1 cellular context compared by ENCODE assay signal in the genomic region with DNA sequence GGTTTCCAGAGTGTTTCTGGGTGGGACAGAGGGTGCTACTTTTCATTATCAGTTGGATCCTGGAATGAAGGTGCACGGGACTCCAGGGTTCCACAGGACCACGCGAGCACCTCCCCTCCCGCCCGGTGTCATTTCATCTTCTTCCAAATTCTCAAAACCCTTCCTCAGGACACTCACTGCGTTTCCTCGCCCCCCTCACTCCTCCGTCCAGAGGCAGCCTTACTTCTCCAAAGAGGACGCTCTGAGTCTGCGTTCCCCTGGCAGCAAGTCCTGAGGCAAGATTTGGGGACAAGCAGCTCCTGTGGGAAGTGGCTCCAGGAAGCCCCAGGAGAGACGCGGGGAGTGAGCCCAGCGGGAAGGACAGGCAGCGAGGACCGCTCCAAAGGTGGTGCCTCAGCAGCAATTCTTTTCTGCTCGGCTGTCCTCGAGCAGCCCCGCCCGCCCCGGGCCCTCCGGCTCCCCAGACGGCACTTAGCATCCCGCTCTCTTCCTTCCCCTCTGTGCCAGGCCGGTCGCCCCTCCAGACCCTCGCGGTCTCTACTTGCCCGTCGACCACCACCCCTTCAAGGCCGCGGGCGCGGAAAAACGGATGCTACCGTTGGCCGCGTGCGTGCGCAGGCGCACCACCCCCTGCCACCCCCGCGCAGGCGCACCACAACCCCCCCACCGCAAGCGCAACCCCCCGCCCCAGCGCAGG.
TF ChIP-seq lines count a peak whose summit lies in the region.

No MANE protein-coding gene starts in this region.

TF ChIP-seq in HEK293, 187 proteins besides CTCF, POLR2A, EP300 and RAD21 (continued from another document):
- TF ChIP-seq, protein P1, sequence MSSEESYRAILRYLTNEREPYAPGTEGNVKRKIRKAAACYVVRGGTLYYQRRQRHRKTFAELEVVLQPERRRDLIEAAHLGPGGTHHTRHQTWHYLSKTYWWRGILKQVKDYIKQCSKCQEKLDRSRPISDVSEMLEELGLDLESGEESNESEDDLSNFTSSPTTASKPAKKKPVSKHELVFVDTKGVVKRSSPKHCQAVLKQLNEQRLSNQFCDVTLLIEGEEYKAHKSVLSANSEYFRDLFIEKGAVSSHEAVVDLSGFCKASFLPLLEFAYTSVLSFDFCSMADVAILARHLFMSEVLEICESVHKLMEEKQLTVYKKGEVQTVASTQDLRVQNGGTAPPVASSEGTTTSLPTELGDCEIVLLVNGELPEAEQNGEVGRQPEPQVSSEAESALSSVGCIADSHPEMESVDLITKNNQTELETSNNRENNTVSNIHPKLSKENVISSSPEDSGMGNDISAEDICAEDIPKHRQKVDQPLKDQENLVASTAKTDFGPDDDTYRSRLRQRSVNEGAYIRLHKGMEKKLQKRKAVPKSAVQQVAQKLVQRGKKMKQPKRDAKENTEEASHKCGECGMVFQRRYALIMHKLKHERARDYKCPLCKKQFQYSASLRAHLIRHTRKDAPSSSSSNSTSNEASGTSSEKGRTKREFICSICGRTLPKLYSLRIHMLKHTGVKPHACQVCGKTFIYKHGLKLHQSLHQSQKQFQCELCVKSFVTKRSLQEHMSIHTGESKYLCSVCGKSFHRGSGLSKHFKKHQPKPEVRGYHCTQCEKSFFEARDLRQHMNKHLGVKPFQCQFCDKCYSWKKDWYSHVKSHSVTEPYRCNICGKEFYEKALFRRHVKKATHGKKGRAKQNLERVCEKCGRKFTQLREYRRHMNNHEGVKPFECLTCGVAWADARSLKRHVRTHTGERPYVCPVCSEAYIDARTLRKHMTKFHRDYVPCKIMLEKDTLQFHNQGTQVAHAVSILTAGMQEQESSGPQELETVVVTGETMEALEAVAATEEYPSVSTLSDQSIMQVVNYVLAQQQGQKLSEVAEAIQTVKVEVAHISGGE (tag by site-specific recombination; conservative IDR thresholded peaks at IDR 0.05; ENCODE audit: low read depth) = peak; percentile 30; the same call in 1 of the 2 replicates
- peak; percentile 63; the same call in 1 of the 2 replicates for TF ChIP-seq IKZF3 (tag by site-specific recombination; IDR thresholded peaks at IDR 0.05)
- 0 out of 2 replicates have a peak, but pooled peaks have one; percentile 7 for TF ChIP-seq WT1 (tag by site-specific recombination; IDR thresholded peaks at IDR 0.05)
- TF ChIP-seq ZNF335 (tag by site-specific recombination; conservative IDR thresholded peaks at IDR 0.05) = peak; percentile 81
- TF ChIP-seq, protein P2, sequence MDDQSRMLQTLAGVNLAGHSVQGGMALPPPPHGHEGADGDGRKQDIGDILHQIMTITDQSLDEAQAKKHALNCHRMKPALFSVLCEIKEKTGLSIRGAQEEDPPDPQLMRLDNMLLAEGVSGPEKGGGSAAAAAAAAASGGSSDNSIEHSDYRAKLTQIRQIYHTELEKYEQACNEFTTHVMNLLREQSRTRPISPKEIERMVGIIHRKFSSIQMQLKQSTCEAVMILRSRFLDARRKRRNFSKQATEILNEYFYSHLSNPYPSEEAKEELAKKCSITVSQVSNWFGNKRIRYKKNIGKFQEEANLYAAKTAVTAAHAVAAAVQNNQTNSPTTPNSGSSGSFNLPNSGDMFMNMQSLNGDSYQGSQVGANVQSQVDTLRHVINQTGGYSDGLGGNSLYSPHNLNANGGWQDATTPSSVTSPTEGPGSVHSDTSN (CRISPR knock-in tag; IDR thresholded peaks at IDR 0.05) = peak; percentile 71; the same call in 1 of the 2 replicates
- peak; percentile 45; the same call in 1 of the 2 replicates for TF ChIP-seq ZBTB48 (tag by site-specific recombination; IDR thresholded peaks at IDR 0.05)
- 0 out of 2 replicates have a peak, but pooled peaks have one; percentile 64 for TF ChIP-seq ZFP37 (tag by site-specific recombination; IDR thresholded peaks at IDR 0.05)
- TF ChIP-seq OSR2 (tag by site-specific recombination; IDR thresholded peaks at IDR 0.05) = peak; percentile 58
- TF ChIP-seq, protein P3, sequence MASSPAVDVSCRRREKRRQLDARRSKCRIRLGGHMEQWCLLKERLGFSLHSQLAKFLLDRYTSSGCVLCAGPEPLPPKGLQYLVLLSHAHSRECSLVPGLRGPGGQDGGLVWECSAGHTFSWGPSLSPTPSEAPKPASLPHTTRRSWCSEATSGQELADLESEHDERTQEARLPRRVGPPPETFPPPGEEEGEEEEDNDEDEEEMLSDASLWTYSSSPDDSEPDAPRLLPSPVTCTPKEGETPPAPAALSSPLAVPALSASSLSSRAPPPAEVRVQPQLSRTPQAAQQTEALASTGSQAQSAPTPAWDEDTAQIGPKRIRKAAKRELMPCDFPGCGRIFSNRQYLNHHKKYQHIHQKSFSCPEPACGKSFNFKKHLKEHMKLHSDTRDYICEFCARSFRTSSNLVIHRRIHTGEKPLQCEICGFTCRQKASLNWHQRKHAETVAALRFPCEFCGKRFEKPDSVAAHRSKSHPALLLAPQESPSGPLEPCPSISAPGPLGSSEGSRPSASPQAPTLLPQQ (tag by site-specific recombination; IDR thresholded peaks at IDR 0.05) = peak; percentile 21; the same call in 1 of the 2 replicates
- TF ChIP-seq ZIC2 (tag by site-specific recombination; IDR thresholded peaks at IDR 0.05) = peak; percentile 26
- peak; percentile 45; the same call in 1 of the 2 replicates for TF ChIP-seq KLF16 (tag by site-specific recombination; IDR thresholded peaks at IDR 0.05)
- TF ChIP-seq ZBTB17 (tag by site-specific recombination; IDR thresholded peaks at IDR 0.05) = no peak
- TF ChIP-seq, protein P4, sequence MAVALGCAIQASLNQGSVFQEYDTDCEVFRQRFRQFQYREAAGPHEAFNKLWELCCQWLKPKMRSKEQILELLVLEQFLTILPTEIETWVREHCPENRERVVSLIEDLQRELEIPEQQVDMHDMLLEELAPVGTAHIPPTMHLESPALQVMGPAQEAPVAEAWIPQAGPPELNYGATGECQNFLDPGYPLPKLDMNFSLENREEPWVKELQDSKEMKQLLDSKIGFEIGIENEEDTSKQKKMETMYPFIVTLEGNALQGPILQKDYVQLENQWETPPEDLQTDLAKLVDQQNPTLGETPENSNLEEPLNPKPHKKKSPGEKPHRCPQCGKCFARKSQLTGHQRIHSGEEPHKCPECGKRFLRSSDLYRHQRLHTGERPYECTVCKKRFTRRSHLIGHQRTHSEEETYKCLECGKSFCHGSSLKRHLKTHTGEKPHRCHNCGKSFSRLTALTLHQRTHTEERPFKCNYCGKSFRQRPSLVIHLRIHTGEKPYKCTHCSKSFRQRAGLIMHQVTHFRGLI (tag by site-specific recombination; IDR thresholded peaks at IDR 0.05) = no peak; the same call in 1 of the 2 replicates
- TF ChIP-seq, protein P5, sequence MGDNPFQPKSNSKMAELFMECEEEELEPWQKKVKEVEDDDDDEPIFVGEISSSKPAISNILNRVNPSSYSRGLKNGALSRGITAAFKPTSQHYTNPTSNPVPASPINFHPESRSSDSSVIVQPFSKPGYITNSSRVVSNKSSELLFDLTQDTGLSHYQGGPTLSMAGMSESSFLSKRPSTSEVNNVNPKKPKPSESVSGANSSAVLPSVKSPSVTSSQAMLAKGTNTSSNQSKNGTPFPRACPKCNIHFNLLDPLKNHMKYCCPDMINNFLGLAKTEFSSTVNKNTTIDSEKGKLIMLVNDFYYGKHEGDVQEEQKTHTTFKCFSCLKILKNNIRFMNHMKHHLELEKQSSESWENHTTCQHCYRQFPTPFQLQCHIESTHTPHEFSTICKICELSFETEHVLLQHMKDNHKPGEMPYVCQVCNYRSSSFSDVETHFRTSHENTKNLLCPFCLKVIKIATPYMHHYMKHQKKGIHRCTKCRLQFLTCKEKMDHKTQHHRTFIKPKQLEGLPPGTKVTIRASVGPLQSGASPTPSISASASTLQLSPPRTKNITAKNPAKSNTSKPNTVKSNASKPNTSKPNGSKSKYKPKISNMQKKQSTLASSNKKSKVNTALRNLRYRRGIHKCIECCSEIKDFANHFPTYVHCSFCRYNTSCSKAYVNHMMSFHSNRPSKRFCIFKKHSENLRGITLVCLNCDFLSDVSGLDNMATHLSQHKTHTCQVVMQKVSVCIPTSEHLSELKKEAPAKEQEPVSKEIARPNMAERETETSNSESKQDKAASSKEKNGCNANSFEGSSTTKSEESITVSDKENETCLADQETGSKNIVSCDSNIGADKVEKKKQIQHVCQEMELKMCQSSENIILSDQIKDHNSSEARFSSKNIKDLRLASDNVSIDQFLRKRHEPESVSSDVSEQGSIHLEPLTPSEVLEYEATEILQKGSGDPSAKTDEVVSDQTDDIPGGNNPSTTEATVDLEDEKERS (tag by site-specific recombination; IDR thresholded peaks at IDR 0.05) = no peak
- TF ChIP-seq ZNF10 (tag by site-specific recombination; IDR thresholded peaks at IDR 0.05) = peak; percentile 49; the same call in 1 of the 2 replicates
